Comparison of ENCODE assay signal across 11 cellular contexts in genomic region chr10:34537629-34538231, GRCh38.
A peak's percentile ranks its signal among the peaks of the same experiment; 100 is the strongest.
DNase-seq lines count a peak whose midpoint lies in the region; ATAC-seq and TF ChIP-seq lines count a peak whose summit lies in the region.
"Had no signal": no experiment of that assay in that cellular context is flagged by ENCODE, and none has a peak within 500 bp of the region (broad histone marks: within the 10 kb centered on the region; RNA-seq: fewer than 3 reads in every experiment).

No MANE protein-coding gene starts in this region.

- POLR2A ChIA-PET in MCF 10A (lab: Yijun Ruan, JAX) = interaction anchor here (0.7 kb wide), 1 partner anchor 41 kb away, joined by 3 read pairs; no protein-coding TSS in a partner anchor

- no peak overlapping the region for H3K27ac ChIP-seq in mammary epithelial cell (ENCODE audit: insufficient read depth, low read depth, low read length)
- peak overlapping the region; percentile 38 for H3K27ac ChIP-seq in upper lobe of right lung

- H3K36me3 Mint-ChIP-seq in MCF 10A (ENCODE audit: insufficient read depth, unreplicated experiment) = peaks cover 11% of the 10 kb centered on the region
- H3K36me3 Mint-ChIP-seq: immature natural killer cell had no signal

- no TSS peak for BruUV-seq in MCF 10A (replicated peaks; lab: Mats Ljungman, UMichigan)
- BruUV-seq in mammary epithelial cell (replicated peaks; lab: Mats Ljungman, UMichigan) = no TSS peak

- no peaks in the 10 kb centered on the region for H3K36me3 ChIP-seq in mammary epithelial cell (ENCODE audit: insufficient read depth, low read length)
- no peaks in the 10 kb centered on the region for H3K36me3 ChIP-seq in upper lobe of right lung

- H3K4me1 Mint-ChIP-seq in MCF 10A (ENCODE audit: insufficient read depth, unreplicated experiment) = peaks cover 21% of the 10 kb centered on the region
- H3K4me1 Mint-ChIP-seq: central memory CD8-positive, alpha-beta T cell had no signal

- H3K27me3 ChIP-seq in mammary epithelial cell (ENCODE audit: insufficient read depth, low read length) (no peaks in the 10 kb centered on the region), upper lobe of right lung (no peaks in the 10 kb centered on the region)

- H3K4me3 Mint-ChIP-seq in MCF 10A (ENCODE audit: unreplicated experiment) = peak overlapping the region; percentile 43
- H3K4me3 Mint-ChIP-seq: central memory CD8-positive, alpha-beta T cell had no signal

- ATAC-seq in HG02870 (IDR thresholded peaks at IDR 0.05; ENCODE audit: unreplicated experiment) (peak; percentile 88), upper lobe of right lung (no peak)

- TF ChIP-seq CTCF in MCF 10A (IDR thresholded peaks at IDR 0.05; ENCODE audit: unreplicated experiment) = no peak
- no peak for TF ChIP-seq CTCF in mammary epithelial cell (conservative IDR thresholded peaks at IDR 0.05 in 1 of 2, IDR thresholded peaks at IDR 0.05 in 1 of 2; ENCODE audit: extremely low read depth in 1 of 2, insufficient read depth in 1 of 2, low read depth in 1 of 2, low read length in 2 of 2)
- TF ChIP-seq CTCF in upper lobe of right lung (IDR thresholded peaks at IDR 0.05) = no peak

- H3K27me3 Mint-ChIP-seq in MCF 10A (ENCODE audit: insufficient read depth, unreplicated experiment) = no peaks in the 10 kb centered on the region
- H3K27me3 Mint-ChIP-seq: central memory CD8-positive, alpha-beta T cell had no signal

- H4K20me1 ChIP-seq in mammary epithelial cell (ENCODE audit: insufficient read depth, low read length) = no peaks in the 10 kb centered on the region

- no peak overlapping the region for H3K4me3 ChIP-seq in mammary epithelial cell (replicated peaks in 1 of 3; ENCODE audit: insufficient read depth in 1 of 3, low read depth in 2 of 3, low read length in 3 of 3)
- H3K4me3 ChIP-seq in upper lobe of right lung = peak overlapping the region; percentile 40

- no peak for DNase-seq in MCF 10A (ENCODE audit: unreplicated experiment)
- DNase-seq in mammary epithelial cell = no peak
- DNase-seq in OCI-M1 (lab: John Stamatoyannopoulos, UW) = peak; percentile 11
- no peak for DNase-seq in upper lobe of right lung
- no peak for DNase-seq in KG1 (lab: John Stamatoyannopoulos, UW)
- DNase-seq in NCI-H2081 treated with DMSO at 0.1 percent for 48 hours (lab: John Stamatoyannopoulos, UW) = no peak
- DNase-seq in NCI-H1105 treated with DMSO at 0.1 percent for 48 hours (lab: John Stamatoyannopoulos, UW) = no peak
- DNase-seq: activated CD4-positive, alpha-beta T cell treated with anti-CD3 and anti-CD28 coated beads, Interleukin-2, amount 50 U/mL, for 48 hours; immature natural killer cell had no signal

- in situ Hi-C loops in mammary epithelial cell (cut with MboI; ENCODE audit: low sequenced_read_pairs in 2 of 2) = no loop called here

- dilution Hi-C loops in mammary epithelial cell (cut with HindIII; ENCODE audit: low sequenced_read_pairs) = no loop called here

- H3K4me2 ChIP-seq in mammary epithelial cell (ENCODE audit: insufficient read depth, low read depth, low read length) = no peak overlapping the region

- 96% methylated on average over 6 of the region's 6 CpGs for WGBS in mammary epithelial cell (ENCODE audit: low coverage, missing lambda C conversion rate)

- H2AFZ ChIP-seq in mammary epithelial cell (ENCODE audit: low read depth, low read length) = no peak overlapping the region

- H3K4me1 ChIP-seq in mammary epithelial cell (ENCODE audit: insufficient read depth, low read length) = no peaks in the 10 kb centered on the region
- peaks cover 15% of the 10 kb centered on the region for H3K4me1 ChIP-seq in upper lobe of right lung

- H3K9me3 ChIP-seq in mammary epithelial cell (replicated peaks; ENCODE audit: insufficient read depth, low read length) = no peaks in the 10 kb centered on the region
- H3K9me3 ChIP-seq in upper lobe of right lung = no peaks in the 10 kb centered on the region

- H3K27ac Mint-ChIP-seq in MCF 10A (ENCODE audit: low read depth, unreplicated experiment) = peak overlapping the region; percentile 81

- no peak overlapping the region for H3K9ac ChIP-seq in mammary epithelial cell (ENCODE audit: insufficient read depth, low read length)

- intact Hi-C loops in MCF 10A (cut with micrococcal nuclease) = no loop called here
- intact Hi-C loops in mammary epithelial cell (cut with micrococcal nuclease) = no loop called here
- intact Hi-C loops in upper lobe of right lung (cut with DNase I) = no loop called here

- H3K9me3 Mint-ChIP-seq in MCF 10A (ENCODE audit: unreplicated experiment) = no peaks in the 10 kb centered on the region
- H3K9me3 Mint-ChIP-seq: central memory CD8-positive, alpha-beta T cell; immature natural killer cell had no signal

- CTCF ChIA-PET in MCF 10A (lab: Yijun Ruan, JAX) (no interaction called here), mammary epithelial cell (lab: Charles Lee; ENCODE audit: low non-redundant PET) (no interaction called here)

- peaks cover 23% of the 10 kb centered on the region for H3K79me2 ChIP-seq in mammary epithelial cell (ENCODE audit: insufficient read depth, low read length)
